In genomic region chr15:63013052-63013808, GRCh38 we compare ENCODE assay signal across 13 cellular contexts. TPM values are rescaled to one million over a fixed set of nuclear protein-coding genes. Genes with fewer than 3 reads are reported as not detected.
A peak's percentile ranks its signal among the peaks of the same experiment; 100 is the strongest.
DNase-seq lines count a peak whose midpoint lies in the region; ATAC-seq, FAIRE-seq and TF ChIP-seq lines count a peak whose summit lies in the region.
"Had no signal": no experiment of that assay in that cellular context is flagged by ENCODE, and none has a peak within 500 bp of the region (broad histone marks: within the 10 kb centered on the region; RNA-seq: fewer than 3 reads in every experiment).

No MANE protein-coding gene starts in this region.

- H3K56ac ChIP-seq in H9 (ENCODE audit: insufficient read length, low read depth, low read length): no peak overlapping the region

- no peak overlapping the region for H3K4me3 ChIP-seq in SJSA1

- ATAC-seq in HG03565 (IDR thresholded peaks at IDR 0.05; ENCODE audit: unreplicated experiment) (no peak), HG02884 (IDR thresholded peaks at IDR 0.05; ENCODE audit: unreplicated experiment) (no peak)

- H3T11ph ChIP-seq in H9 (ENCODE audit: low read length): no peak overlapping the region

- no peak overlapping the region for H4K8ac ChIP-seq in H9 (replicated peaks; ENCODE audit: insufficient read length, low read depth, low read length)

- no peak for FAIRE-seq in H54 (lab: Jason Lieb, UNC)

- no peak overlapping the region for H3K23ac ChIP-seq in H9 (ENCODE audit: insufficient read length, low read depth, low read length)

- H2AFZ ChIP-seq in H9 (ENCODE audit: low read length): no peak overlapping the region
- H2AFZ ChIP-seq: parathyroid adenoma had no signal

- no peak overlapping the region for H2BK120ac ChIP-seq in H9 (ENCODE audit: low read depth, low read length, poor library complexity, severe bottlenecking)

- H2BK20ac ChIP-seq in H9 (ENCODE audit: low read depth, low read length, poor library complexity, severe bottlenecking): no peak overlapping the region

- H2BK15ac ChIP-seq in H9 (ENCODE audit: low read depth, low read length): no peak overlapping the region

- no peaks in the 10 kb centered on the region for H4K20me1 ChIP-seq in H9 (ENCODE audit: control insufficient read depth, insufficient read depth, insufficient read length)

- H3K27me3 Mint-ChIP-seq in osteocyte (ENCODE audit: unreplicated experiment) (no peaks in the 10 kb centered on the region), H9 (ENCODE audit: low read depth) (peaks cover 2% of the 10 kb centered on the region)

- no peak overlapping the region for H2BK5ac ChIP-seq in H9 (ENCODE audit: insufficient read length, low read length)

- TF ChIP-seq POLR2A in H54 (IDR thresholded peaks at IDR 0.05; ENCODE audit: low read depth, low read length): no peak

- H4K91ac ChIP-seq in H9 (ENCODE audit: insufficient read length, low read depth, low read length): no peak overlapping the region

- H3K9me3 Mint-ChIP-seq in osteocyte (ENCODE audit: unreplicated experiment) (peaks cover under 1% of the 10 kb centered on the region), H9 (peaks cover 9 to 16% of the 10 kb centered on the region in 2 experiments)
- H3K9me3 Mint-ChIP-seq: central memory CD8-positive, alpha-beta T cell had no signal

- H3K14ac ChIP-seq in H9 (ENCODE audit: insufficient read depth, low read length): no peak overlapping the region

- TF ChIP-seq CTCF in osteocyte (IDR thresholded peaks at IDR 0.05) (no peak), H9 (conservative IDR thresholded peaks at IDR 0.05) (no peak)

- H3K18ac ChIP-seq in H9 (ENCODE audit: insufficient read length, low read depth, low read length): no peak overlapping the region

- H3K27ac ChIP-seq in SJSA1 (0 out of 2 replicates have a peak overlapping the region, but pooled peaks have one; percentile 13), H9 (ENCODE audit: insufficient read length, low read depth, low read length) (no peak overlapping the region)
- H3K27ac ChIP-seq: HL-60, parathyroid adenoma had no signal

- H3K4me1 ChIP-seq in SJSA1 (replicated peaks): peaks cover 32% of the 10 kb centered on the region
- H3K4me1 ChIP-seq in H9 (ENCODE audit: insufficient read depth, low read length): no peaks in the 10 kb centered on the region
- H3K4me1 ChIP-seq: parathyroid adenoma had no signal

- H3K27me3 ChIP-seq in SJSA1 (replicated peaks) (no peaks in the 10 kb centered on the region), H9 (ENCODE audit: insufficient read depth, low read length) (no peaks in the 10 kb centered on the region)

- H3K36me3 ChIP-seq in SJSA1: no peaks in the 10 kb centered on the region

- H3K9me3 ChIP-seq in SJSA1 (replicated peaks): no peaks in the 10 kb centered on the region
- no peaks in the 10 kb centered on the region for H3K9me3 ChIP-seq in H9 (ENCODE audit: control insufficient read depth, low read depth, low read length)

- H3K27ac Mint-ChIP-seq in osteocyte (ENCODE audit: unreplicated experiment): peak overlapping the region; percentile 97
- no peak overlapping the region for H3K27ac Mint-ChIP-seq in H9

- no peak overlapping the region for H4K5ac ChIP-seq in H9 (ENCODE audit: insufficient read length, low read depth, low read length)

- WGBS in H9 (ENCODE audit: extremely low coverage, insufficient read length, low lambda C conversion rate): no CpG with 5 or more reads among the region's 11 CpGs

- no peaks in the 10 kb centered on the region for H3K23me2 ChIP-seq in H9 (ENCODE audit: insufficient read length, low read depth, low read length, poor library complexity, severe bottlenecking)

- H3K4ac ChIP-seq in H9 (ENCODE audit: low read depth, low read length): no peak overlapping the region

- DNase-seq in H54 (ENCODE audit: insufficient read length, low spot score): peak; percentile 27
- peak in 1 of 2 experiments; percentile 56 for DNase-seq in SJSA1 (ENCODE audit: low read depth in 1 of 2, low spot score in 2 of 2)
- DNase-seq in fibroblast of peridontal ligament (ENCODE audit: extremely low read depth): peak; percentile 81
- DNase-seq in osteocyte (ENCODE audit: extremely low spot score, unreplicated experiment): no peak
- no peak for DNase-seq in central memory CD4-positive, alpha-beta T cell
- DNase-seq in H9: no peak
- DNase-seq: DMS79, NCI-H2081 had no signal

- peaks cover 51% of the 10 kb centered on the region for H3K4me1 Mint-ChIP-seq in osteocyte (ENCODE audit: unreplicated experiment)
- peaks cover 9 to 19% of the 10 kb centered on the region in 2 experiments for H3K4me1 Mint-ChIP-seq in H9
- H3K4me1 Mint-ChIP-seq: central memory CD8-positive, alpha-beta T cell had no signal

- no peaks in the 10 kb centered on the region for H3K79me1 ChIP-seq in H9 (ENCODE audit: insufficient read depth, low read depth, low read length, poor library complexity, severe bottlenecking)

- no peak overlapping the region for H2BK12ac ChIP-seq in H9 (ENCODE audit: insufficient read length, low read depth, low read length)

- no peaks in the 10 kb centered on the region for H3K79me2 ChIP-seq in H9 (ENCODE audit: insufficient read depth, low read length)
- H3K79me2 ChIP-seq: parathyroid adenoma had no signal

- no peak overlapping the region for H3K4me2 ChIP-seq in H9 (ENCODE audit: insufficient read depth, insufficient read length, low read length)

- no peaks in the 10 kb centered on the region for H3K36me3 Mint-ChIP-seq in osteocyte (ENCODE audit: unreplicated experiment)
- H3K36me3 Mint-ChIP-seq in H9 (ENCODE audit: insufficient read depth in 1 of 3, low read depth in 3 of 3): peaks cover 0 to 17% (median 2%) of the 10 kb centered on the region in 3 experiments; a peak in 3 of 7 replicates

- no peak overlapping the region for H2AK5ac ChIP-seq in H9 (ENCODE audit: insufficient read length, low read length)

- H3K9ac ChIP-seq in H9 (ENCODE audit: extremely low read depth, insufficient read length, low read length): no peak overlapping the region
- H3K9ac ChIP-seq: parathyroid adenoma had no signal

- H3K4me3 Mint-ChIP-seq in osteocyte (ENCODE audit: unreplicated experiment) (peak overlapping the region; percentile 11), H9 (no peak overlapping the region)
- H3K4me3 Mint-ChIP-seq: central memory CD8-positive, alpha-beta T cell had no signal

RNA-seq across cellular contexts. Expression of gene TPM1, which starts 29.3 kb away (rescaled TPM):
- total RNA-seq in SJSA1 (2014; rRNA removed; shearing (Covaris generic)): 1,245 and 1,667 TPM in 2 replicates
- total RNA-seq in osteocyte (1,635 and 1,747 TPM in 2 replicates), H9 (2021) (731 and 748 TPM in 2 replicates)

Comparison
In these comparisons a context has a peak if more than half of its experiments do, and no peak if none do; other contexts are left out.
1. DNase-seq: peak in H54 (single experiment) and fibroblast of peridontal ligament (single experiment); none in osteocyte (single experiment), central memory CD4-positive, alpha-beta T cell (single experiment) and H9 (single experiment).